In the genomic region with DNA sequence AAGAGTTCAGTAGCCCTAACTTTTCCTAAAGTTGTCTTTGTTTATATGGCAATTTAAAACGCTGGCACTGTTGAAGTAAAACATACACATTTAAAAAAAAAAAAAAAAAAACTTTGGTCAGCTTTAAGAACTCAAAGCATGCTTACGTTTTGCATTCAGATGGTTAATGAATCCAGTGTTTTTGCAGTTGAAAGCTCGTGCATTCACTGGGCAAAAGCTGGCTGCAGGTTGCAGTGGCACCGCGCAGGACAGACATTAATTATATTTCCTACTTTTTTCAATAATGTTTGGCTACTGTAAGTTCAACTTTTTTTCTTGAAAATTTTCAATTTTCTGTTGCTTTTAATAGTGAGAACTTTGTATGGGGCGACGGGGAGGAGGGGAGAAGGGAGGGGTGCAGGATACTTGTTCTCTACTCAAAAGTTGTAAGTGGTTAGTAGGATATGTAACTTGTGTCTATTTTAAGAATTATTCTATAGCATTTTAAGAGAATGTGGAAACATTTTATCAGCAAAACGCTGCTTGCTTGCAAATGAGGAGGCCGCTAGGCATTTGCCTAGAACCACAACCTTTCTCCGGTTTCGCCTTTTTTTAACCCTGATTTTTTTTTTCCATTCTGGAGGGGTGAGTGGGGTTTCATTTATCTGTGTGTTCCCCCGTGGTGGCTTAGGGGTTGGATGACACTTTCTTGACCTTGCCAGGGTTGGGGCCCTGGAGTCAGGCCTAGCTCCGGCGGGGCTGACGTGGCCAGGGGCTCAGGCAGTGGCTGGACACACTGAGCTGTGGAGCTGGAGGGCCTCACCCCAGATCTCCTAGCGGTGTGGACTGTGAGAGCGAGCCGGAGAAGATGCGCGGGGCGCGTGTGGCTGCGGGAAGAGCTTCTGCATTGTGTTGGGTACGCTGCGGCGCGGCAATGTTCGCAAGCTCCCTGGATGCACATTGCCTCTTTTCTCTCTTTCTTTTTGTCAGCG, we compare ENCODE assay signal across 8 cellular contexts. TPM values are rescaled to one million over a fixed set of nuclear protein-coding genes. Genes with fewer than 3 reads are reported as not detected.
DNase-seq lines count a peak whose midpoint lies in the region; ATAC-seq and TF ChIP-seq lines count a peak whose summit lies in the region.
"Had no signal": no experiment of that assay in that cellular context is flagged by ENCODE, and none has a peak within 500 bp of the region (broad histone marks: within the 10 kb centered on the region; RNA-seq: fewer than 3 reads in every experiment).

No MANE protein-coding gene starts in this region.

- H3K4me1 Mint-ChIP-seq in HFFc6 (ENCODE audit: low read depth): peaks cover 42% of the 10 kb centered on the region
- H3K4me1 Mint-ChIP-seq in activated T-helper 17 cell treated with anti-CD3 and anti-CD28 coated beads, Interleukin-2, amount 50 U/mL, for 72 hours: peaks cover 4% of the 10 kb centered on the region

- no peak for DNase-seq in HFFc6
- DNase-seq in foreskin fibroblast: no peak
- peak; percentile 63 for DNase-seq in sciatic nerve (ENCODE audit: low spot score)
- no peak for DNase-seq in NCI-H82 (lab: John Stamatoyannopoulos, UW)
- DNase-seq in AML-193 (lab: John Stamatoyannopoulos, UW): no peak
- DNase-seq in stimulated activated CD4-positive, alpha-beta T cell treated with anti-CD3 and anti-CD28 coated beads, Interleukin-2, amount 100 ng/mL, for 24 hours: no peak
- DNase-seq: heart right ventricle had no signal

- H3K4me3 Mint-ChIP-seq in HFFc6: peak overlapping the region; percentile 97
- H3K4me3 Mint-ChIP-seq in activated T-helper 17 cell treated with anti-CD3 and anti-CD28 coated beads, Interleukin-2, amount 50 U/mL, for 72 hours: peak overlapping the region; percentile 1

- peak overlapping the region; percentile 77 to 80 for H3K4me3 ChIP-seq in foreskin fibroblast (ENCODE audit: low read depth in 1 of 2, low read length in 2 of 2)

- intact Hi-C loops in sciatic nerve (cut with DNase I): no loop called here

- H3K36me3 Mint-ChIP-seq in HFFc6 (ENCODE audit: low read depth): peaks cover 13% of the 10 kb centered on the region
- peaks cover 23% of the 10 kb centered on the region for H3K36me3 Mint-ChIP-seq in activated T-helper 17 cell treated with anti-CD3 and anti-CD28 coated beads, Interleukin-2, amount 50 U/mL, for 72 hours (ENCODE audit: low read depth)

- TF ChIP-seq CTCF in HFFc6 (IDR thresholded peaks at IDR 0.05) (no peak), foreskin fibroblast (IDR thresholded peaks at IDR 0.05; ENCODE audit: low read depth, low read length) (no peak)

- ATAC-seq in activated T-helper 17 cell treated with anti-CD3 and anti-CD28 coated beads, Interleukin-2, amount 50 U/mL, for 72 hours (replicated peaks): no peak
- peak; percentile 11 for ATAC-seq in sciatic nerve
- ATAC-seq: heart right ventricle had no signal

- peaks cover 3% of the 10 kb centered on the region; the same call in 1 of the 2 replicates for H3K9me3 Mint-ChIP-seq in HFFc6
- no peaks in the 10 kb centered on the region for H3K9me3 Mint-ChIP-seq in activated T-helper 17 cell treated with anti-CD3 and anti-CD28 coated beads, Interleukin-2, amount 50 U/mL, for 72 hours

- no peaks in the 10 kb centered on the region; the same call in 1 of the 2 replicates for H3K27me3 Mint-ChIP-seq in HFFc6 (ENCODE audit: insufficient read depth)
- H3K27me3 Mint-ChIP-seq in activated T-helper 17 cell treated with anti-CD3 and anti-CD28 coated beads, Interleukin-2, amount 50 U/mL, for 72 hours: peaks cover 50% of the 10 kb centered on the region

- H3K27ac Mint-ChIP-seq in HFFc6: no peak overlapping the region
- H3K27ac Mint-ChIP-seq in activated T-helper 17 cell treated with anti-CD3 and anti-CD28 coated beads, Interleukin-2, amount 50 U/mL, for 72 hours: no peak overlapping the region

RNA-seq across cellular contexts. Expression of gene NR2F1, which starts 4.2 kb away (rescaled TPM):
- 10 to 100 TPM; 21.1 to 27.5 (median 23.6) TPM for total RNA-seq in HFFc6 (2021; fragmentation: NEBNext Ultra II Directional; extraction: Animal tissue kit (Norgen Biotek cat#: 25700))
- total RNA-seq in activated T-helper 17 cell treated with anti-CD3 and anti-CD28 coated beads, Interleukin-2, amount 50 U/mL, for 72 hours: not detected
- 181 TPM for total RNA-seq in sciatic nerve

RNA-seq across cellular contexts. Expression of gene NR2F1-AS1, which starts 6.2 kb away (rescaled TPM):
- 10 to 100 TPM; 22.9 to 26.2 (median 24.8) TPM for total RNA-seq in HFFc6 (2021; fragmentation: NEBNext Ultra II Directional; extraction: Animal tissue kit (Norgen Biotek cat#: 25700))
- total RNA-seq in activated T-helper 17 cell treated with anti-CD3 and anti-CD28 coated beads, Interleukin-2, amount 50 U/mL, for 72 hours: not detected
- total RNA-seq in sciatic nerve: 49.3 TPM

Comparison
In these comparisons a context has a peak if more than half of its experiments do, and no peak if none do; other contexts are left out.
1. RNA of gene NR2F1, which starts 4.2 kb away (total RNA-seq): 181 TPM in sciatic nerve (single experiment) and 21.1 to 27.5 TPM in HFFc6; not detected in activated T-helper 17 cell treated with anti-CD3 and anti-CD28 coated beads, Interleukin-2, amount 50 U/mL, for 72 hours; every median in the first group is over 10 times any median in the second.
2. RNA of gene NR2F1-AS1, which starts 6.2 kb away (total RNA-seq): 49.3 TPM in sciatic nerve (single experiment) and 22.9 to 26.2 TPM in HFFc6; not detected in activated T-helper 17 cell treated with anti-CD3 and anti-CD28 coated beads, Interleukin-2, amount 50 U/mL, for 72 hours; every median in the first group is over 10 times any median in the second.